ENCODE assay signal across 8 cellular contexts in genomic region chr11:66003291-66003690, GRCh38. TPM values are rescaled to one million over a fixed set of nuclear protein-coding genes. Genes with fewer than 3 reads are reported as not detected.
DNase-seq lines count a peak whose midpoint lies in the region; ATAC-seq lines count a peak whose summit lies in the region.

No MANE protein-coding gene starts in this region.

- H3K9me3 Mint-ChIP-seq in activated CD8-positive, alpha-beta T cell treated with anti-CD3 and anti-CD28 coated beads, Interleukin-2, amount 10 ng/mL, durations not matched to agents 7 days and 5 days (ENCODE audit: insufficient read depth): no peaks in the 10 kb centered on the region
- no peaks in the 10 kb centered on the region for H3K9me3 Mint-ChIP-seq in stimulated activated naive CD8-positive, alpha-beta T cell treated with anti-CD3 and anti-CD28 coated beads, Interleukin-15, amount 100 ng/mL, for 72 hours

- H3K27me3 Mint-ChIP-seq in activated CD8-positive, alpha-beta T cell treated with anti-CD3 and anti-CD28 coated beads, Interleukin-2, amount 10 ng/mL, durations not matched to agents 7 days and 5 days (ENCODE audit: low read depth): no peaks in the 10 kb centered on the region
- H3K27me3 Mint-ChIP-seq in stimulated activated naive CD8-positive, alpha-beta T cell treated with anti-CD3 and anti-CD28 coated beads, Interleukin-15, amount 100 ng/mL, for 72 hours: no peaks in the 10 kb centered on the region

- H3K36me3 ChIP-seq in iPS-15b (ENCODE audit: control insufficient read depth, insufficient read depth, low read length): peaks cover 24% of the 10 kb centered on the region

- DNase-seq in NCI-H2196 (lab: John Stamatoyannopoulos, UW; ENCODE audit: unreplicated experiment): peak; percentile 7
- no peak for DNase-seq in NCI-H2196 treated with DMSO at 0.1 percent for 48 hours (lab: John Stamatoyannopoulos, UW; ENCODE audit: unreplicated experiment)
- no peak for DNase-seq in activated CD8-positive, alpha-beta T cell treated with anti-CD3 and anti-CD28 coated beads, Interleukin-2, amount 10 ng/mL, durations not matched to agents 7 days and 5 days
- no peak for DNase-seq in stimulated activated naive CD8-positive, alpha-beta T cell treated with anti-CD3 and anti-CD28 coated beads, Interleukin-15, amount 100 ng/mL, for 72 hours
- DNase-seq in stimulated activated CD4-positive, alpha-beta T cell treated with anti-CD3 and anti-CD28 coated beads, Interleukin-2, amount 100 ng/mL, for 24 hours: no peak
- DNase-seq in OCI-M2 (lab: John Stamatoyannopoulos, UW; ENCODE audit: unreplicated experiment): no peak
- DNase-seq in dermis blood vessel endothelial cell: no peak

- CTCF ChIA-PET in activated CD8-positive, alpha-beta T cell treated with anti-CD3 and anti-CD28 coated beads, Interleukin-2, amount 10 ng/mL, durations not matched to agents 7 days and 5 days (lab: Charles Lee): interaction anchor here (1.1 to 1.5 kb wide), 7 partner anchors 10 to 143 kb away, joined by 3 to 15 read pairs (median 6); partner anchors contain the start of genes CCDC85B, FIBP, MUS81 and SF3B2

- H3K9me3 ChIP-seq in iPS-15b (ENCODE audit: control insufficient read depth, insufficient read depth, low read length): no peaks in the 10 kb centered on the region

- ATAC-seq in activated CD8-positive, alpha-beta T cell treated with anti-CD3 and anti-CD28 coated beads, Interleukin-2, amount 10 ng/mL, durations not matched to agents 7 days and 5 days: no peak
- ATAC-seq in stimulated activated naive CD8-positive, alpha-beta T cell treated with anti-CD3 and anti-CD28 coated beads, Interleukin-15, amount 100 ng/mL, for 72 hours: no peak

- peak overlapping the region; percentile 85 for H3K4me3 ChIP-seq in iPS-15b (ENCODE audit: low read depth, low read length)

- peaks cover 42% of the 10 kb centered on the region for H3K4me1 Mint-ChIP-seq in activated CD8-positive, alpha-beta T cell treated with anti-CD3 and anti-CD28 coated beads, Interleukin-2, amount 10 ng/mL, durations not matched to agents 7 days and 5 days (ENCODE audit: low read depth)
- peaks cover 63% of the 10 kb centered on the region for H3K4me1 Mint-ChIP-seq in stimulated activated naive CD8-positive, alpha-beta T cell treated with anti-CD3 and anti-CD28 coated beads, Interleukin-15, amount 100 ng/mL, for 72 hours

- H3K27ac Mint-ChIP-seq in activated CD8-positive, alpha-beta T cell treated with anti-CD3 and anti-CD28 coated beads, Interleukin-2, amount 10 ng/mL, durations not matched to agents 7 days and 5 days: peak overlapping the region; percentile 98
- H3K27ac Mint-ChIP-seq in stimulated activated naive CD8-positive, alpha-beta T cell treated with anti-CD3 and anti-CD28 coated beads, Interleukin-15, amount 100 ng/mL, for 72 hours: peak overlapping the region; percentile 82 to 93

- POLR2A ChIA-PET in activated CD8-positive, alpha-beta T cell treated with anti-CD3 and anti-CD28 coated beads, Interleukin-2, amount 10 ng/mL, durations not matched to agents 7 days and 5 days (lab: Charles Lee): interaction anchor here (0.7 to 1.9 kb wide), 8 partner anchors 10 to 503 kb away, joined by 3 to 9 read pairs (median 5); partner anchors contain the start of genes CCDC85B and FIBP

- H3K27me3 ChIP-seq in iPS-15b (ENCODE audit: control insufficient read depth, insufficient read depth, low read length): no peaks in the 10 kb centered on the region

- H3K9ac ChIP-seq in iPS-15b (ENCODE audit: low read depth, low read length): peak overlapping the region; percentile 95

- peaks cover 58% of the 10 kb centered on the region for H3K36me3 Mint-ChIP-seq in activated CD8-positive, alpha-beta T cell treated with anti-CD3 and anti-CD28 coated beads, Interleukin-2, amount 10 ng/mL, durations not matched to agents 7 days and 5 days (ENCODE audit: low read depth)

- H3K4me1 ChIP-seq in iPS-15b (ENCODE audit: control insufficient read depth, insufficient read depth, low read length): peaks cover 6% of the 10 kb centered on the region

- H3K4me3 Mint-ChIP-seq in activated CD8-positive, alpha-beta T cell treated with anti-CD3 and anti-CD28 coated beads, Interleukin-2, amount 10 ng/mL, durations not matched to agents 7 days and 5 days: peak overlapping the region; percentile 96
- H3K4me3 Mint-ChIP-seq in stimulated activated naive CD8-positive, alpha-beta T cell treated with anti-CD3 and anti-CD28 coated beads, Interleukin-15, amount 100 ng/mL, for 72 hours: peak overlapping the region; percentile 97 to 100

RNA-seq across cellular contexts. Expression of gene BANF1, which starts 1.0 kb away (rescaled TPM):
- total RNA-seq in activated CD8-positive, alpha-beta T cell treated with anti-CD3 and anti-CD28 coated beads, Interleukin-2, amount 10 ng/mL, durations not matched to agents 7 days and 5 days: 100 to 1,000 TPM; 290 to 298 TPM
- 18.2 and 23.2 TPM in 2 replicates for total RNA-seq in dermis blood vessel endothelial cell

RNA-seq across cellular contexts. Expression of gene EIF1AD, which starts 1.3 kb away (rescaled TPM):
- total RNA-seq in activated CD8-positive, alpha-beta T cell treated with anti-CD3 and anti-CD28 coated beads, Interleukin-2, amount 10 ng/mL, durations not matched to agents 7 days and 5 days: 10 to 100 TPM; 53.5 to 54.2 TPM
- 32.2 and 35.8 TPM in 2 replicates for total RNA-seq in dermis blood vessel endothelial cell

RNA-seq across cellular contexts. Expression of gene CST6, which starts 8.5 kb away (rescaled TPM):
- total RNA-seq in activated CD8-positive, alpha-beta T cell treated with anti-CD3 and anti-CD28 coated beads, Interleukin-2, amount 10 ng/mL, durations not matched to agents 7 days and 5 days: not detected
- 0.17 and 0.60 TPM in 2 replicates for total RNA-seq in dermis blood vessel endothelial cell

RNA-seq across cellular contexts. Expression of gene CATSPER1, which starts 23.0 kb away (rescaled TPM):
- not detected for total RNA-seq in activated CD8-positive, alpha-beta T cell treated with anti-CD3 and anti-CD28 coated beads, Interleukin-2, amount 10 ng/mL, durations not matched to agents 7 days and 5 days
- total RNA-seq in dermis blood vessel endothelial cell: 0.34 TPM in 1 of 2 replicates, not detected in the other

RNA-seq across cellular contexts. Expression of gene SART1, which starts 41.8 kb away (rescaled TPM):
- 10 to 100 TPM; 88.0 to 90.3 TPM for total RNA-seq in activated CD8-positive, alpha-beta T cell treated with anti-CD3 and anti-CD28 coated beads, Interleukin-2, amount 10 ng/mL, durations not matched to agents 7 days and 5 days
- 27.1 and 48.7 TPM in 2 replicates for total RNA-seq in dermis blood vessel endothelial cell

Comparison
In these comparisons a context has a peak if more than half of its experiments do, and no peak if none do; other contexts are left out.
1. RNA of gene BANF1, which starts 1.0 kb away (total RNA-seq): 290 to 298 TPM in activated CD8-positive, alpha-beta T cell treated with anti-CD3 and anti-CD28 coated beads, Interleukin-2, amount 10 ng/mL, durations not matched to agents 7 days and 5 days; 18.2 to 23.2 TPM in dermis blood vessel endothelial cell; every median in the first group is over 10 times any median in the second.